In the genomic region with DNA sequence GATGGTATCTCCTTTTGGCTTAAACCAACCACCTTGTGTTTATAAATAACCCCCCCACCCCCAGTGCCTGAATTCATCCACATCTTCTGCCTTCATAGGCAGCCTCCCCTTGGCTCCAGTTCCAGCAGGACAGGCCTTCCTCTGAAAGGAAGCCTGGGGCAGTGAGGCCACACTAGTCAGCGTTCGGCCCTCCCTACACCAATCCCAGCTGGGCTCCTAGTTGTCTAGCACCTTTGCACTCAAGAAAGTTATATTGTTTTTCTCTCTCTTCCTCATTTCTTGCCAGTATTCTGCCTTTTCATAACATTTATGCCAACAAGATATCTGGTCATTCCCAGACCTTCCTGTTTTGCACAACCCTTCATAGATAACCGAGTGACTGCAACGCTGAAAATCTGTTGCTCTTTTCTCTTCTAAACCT, we compare ENCODE assay signal across 1 cellular context.
TF ChIP-seq lines count a peak whose summit lies in the region.

No MANE protein-coding gene starts in this region.

TF ChIP-seq in GM23338, 12 proteins besides CTCF, POLR2A, EP300 and RAD21 (continued from another document):
- TF ChIP-seq ZNF462 (CRISPR knock-in tag; IDR thresholded peaks at IDR 0.05) (no peak), ZNF114 (CRISPR knock-in tag; IDR thresholded peaks at IDR 0.05) (no peak), POLR2AphosphoS5 (IDR thresholded peaks at IDR 0.05; ENCODE audit: low read depth) (no peak), JUNB (IDR thresholded peaks at IDR 0.05; ENCODE audit: unreplicated experiment) (no peak), EZH2 (IDR thresholded peaks at IDR 0.05; ENCODE audit: low read depth, unreplicated experiment) (no peak), ZNF331 (CRISPR knock-in tag; IDR thresholded peaks at IDR 0.05; ENCODE audit: low read depth) (no peak), STAT1 (IDR thresholded peaks at IDR 0.05; ENCODE audit: unreplicated experiment) (no peak), NANOG (IDR thresholded peaks at IDR 0.05; ENCODE audit: borderline replicate concordance) (no peak), EZH2phosphoT487 (IDR thresholded peaks at IDR 0.05; ENCODE audit: unreplicated experiment) (no peak), REST (IDR thresholded peaks at IDR 0.05; ENCODE audit: unreplicated experiment) (no peak)
- TF ChIP-seq, protein P1, sequence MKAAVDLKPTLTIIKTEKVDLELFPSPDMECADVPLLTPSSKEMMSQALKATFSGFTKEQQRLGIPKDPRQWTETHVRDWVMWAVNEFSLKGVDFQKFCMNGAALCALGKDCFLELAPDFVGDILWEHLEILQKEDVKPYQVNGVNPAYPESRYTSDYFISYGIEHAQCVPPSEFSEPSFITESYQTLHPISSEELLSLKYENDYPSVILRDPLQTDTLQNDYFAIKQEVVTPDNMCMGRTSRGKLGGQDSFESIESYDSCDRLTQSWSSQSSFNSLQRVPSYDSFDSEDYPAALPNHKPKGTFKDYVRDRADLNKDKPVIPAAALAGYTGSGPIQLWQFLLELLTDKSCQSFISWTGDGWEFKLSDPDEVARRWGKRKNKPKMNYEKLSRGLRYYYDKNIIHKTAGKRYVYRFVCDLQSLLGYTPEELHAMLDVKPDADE (IDR thresholded peaks at IDR 0.05): no peak
TF ChIP-seq in GM23338: peak in this region for 0.
